15 cellular contexts compared by ENCODE assay signal in genomic region chr11:33530824-33531223, GRCh38.
DNase-seq lines count a peak whose midpoint lies in the region; FAIRE-seq and TF ChIP-seq lines count a peak whose summit lies in the region.
"Had no signal": no experiment of that assay in that cellular context is flagged by ENCODE, and none has a peak within 500 bp of the region (broad histone marks: within the 10 kb centered on the region; RNA-seq: fewer than 3 reads in every experiment).

No MANE protein-coding gene starts in this region.

- FAIRE-seq in kidney (lab: Jason Lieb, UNC): no peak
- FAIRE-seq: GM18507, islet of Langerhans had no signal

- no peaks in the 10 kb centered on the region for H3K4me1 ChIP-seq in kidney (ENCODE audit: control insufficient read depth in 1 of 2, insufficient read depth in 1 of 2, low read depth in 1 of 2, low read length in 2 of 2)

- H3K4me3 ChIP-seq in kidney (ENCODE audit: low read length in 2 of 2): no peak overlapping the region

- peak; percentile 84 for DNase-seq in A172 (ENCODE audit: low spot score)
- DNase-seq in HCEC 1CT: peak; percentile 58
- DNase-seq in astrocyte of the hippocampus (ENCODE audit: low read depth, low spot score): peak; percentile 76
- peak; percentile 9 for DNase-seq in kidney glomerular epithelial cell (lab: John Stamatoyannopoulos, UW)
- DNase-seq in DMS53 treated with DMSO at 0.1 percent for 48 hours (lab: John Stamatoyannopoulos, UW; ENCODE audit: unreplicated experiment): no peak
- no peak for DNase-seq in NK-92 treated with Interleukin-12 subunit alpha and Interleukin-12 subunit beta, amount 100 ng/mL, for 24 hours (lab: John Stamatoyannopoulos, UW)
- DNase-seq in kidney: no peak
- no peak for DNase-seq in NCI-H526 (lab: John Stamatoyannopoulos, UW)
- DNase-seq: GDM1; NCI-H2081; nucleus accumbens; stimulated activated naive B cell treated with anti-CD40 and anti-IgM and Interleukin-4, amounts not matched to agents 10 μg/mL and 1 μg/mL and 100 μg/mL, for 72 hours had no signal

- peaks cover 0 to 4% of the 10 kb centered on the region in 2 donors for H3K9me3 ChIP-seq in kidney (ENCODE audit: control insufficient read depth in 1 of 2, low read length in 2 of 2)

- TF ChIP-seq CTCF in kidney (IDR thresholded peaks at IDR 0.05; ENCODE audit: borderline replicate concordance, extremely low read depth, insufficient read depth): no peak

- H3K36me3 ChIP-seq in kidney (ENCODE audit: control insufficient read depth in 1 of 2, insufficient read depth in 2 of 2, low read length in 2 of 2): no peaks in the 10 kb centered on the region

- intact Hi-C loops in kidney (cut with DNase I): no loop called here

- no peak overlapping the region for H3K27ac ChIP-seq in kidney (ENCODE audit: low read depth in 2 of 2, low read length in 2 of 2)
- H3K27ac ChIP-seq: 22Rv1 had no signal

- H3K9ac ChIP-seq in kidney (ENCODE audit: low read length in 2 of 2): no peak overlapping the region

Comparison
In these comparisons a context has a peak if more than half of its experiments do, and no peak if none do; other contexts are left out.
1. DNase-seq: peak in A172 (single experiment), HCEC 1CT (single experiment), astrocyte of the hippocampus (single experiment) and kidney glomerular epithelial cell (single experiment); none in DMS53 treated with DMSO at 0.1 percent for 48 hours (single experiment), NK-92 treated with Interleukin-12 subunit alpha and Interleukin-12 subunit beta, amount 100 ng/mL, for 24 hours (single experiment), kidney (single experiment) and NCI-H526 (0 of 2).